In the genomic region with DNA sequence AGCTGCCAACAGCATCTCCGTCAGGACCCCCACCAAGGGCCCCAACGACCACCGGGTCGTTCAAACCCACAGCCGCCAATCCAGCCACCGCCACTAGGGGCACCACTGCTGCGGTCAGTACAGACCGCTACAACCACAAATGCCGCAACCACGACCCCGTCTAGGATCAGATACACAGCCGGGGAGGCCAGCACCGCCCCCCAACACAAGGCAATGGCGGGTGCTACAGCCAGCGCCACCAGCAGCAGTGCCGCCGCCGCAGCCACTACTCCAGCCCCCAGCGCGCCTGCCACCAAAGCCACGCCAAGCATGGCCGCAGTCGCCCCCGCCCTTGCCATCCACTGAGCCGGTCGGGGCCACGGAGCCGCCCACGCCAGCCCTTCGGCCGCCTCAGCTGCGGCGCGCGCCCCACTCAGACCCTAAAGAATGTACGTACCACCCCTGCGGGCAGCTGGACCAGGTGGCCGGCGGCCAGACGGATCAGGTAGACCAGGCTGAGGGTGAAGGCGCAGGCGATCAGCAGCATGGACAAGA, we compare ENCODE assay signal across 8 cellular contexts. TPM values are rescaled to one million over a fixed set of nuclear protein-coding genes. Genes with fewer than 3 reads are reported as not detected.
DNase-seq lines count a peak whose midpoint lies in the region; ATAC-seq and TF ChIP-seq lines count a peak whose summit lies in the region.

No MANE protein-coding gene starts in this region.

- peak overlapping the region; percentile 98 for H3K4me3 ChIP-seq in kidney epithelial cell (ENCODE audit: low read depth, low read length)

- TF ChIP-seq CTCF in kidney epithelial cell (IDR thresholded peaks at IDR 0.05; ENCODE audit: insufficient read depth, low read length, poor library complexity, severe bottlenecking), result peak; percentile 70

- no peaks in the 10 kb centered on the region for H3K27me3 ChIP-seq in kidney epithelial cell (ENCODE audit: control insufficient read depth, insufficient read depth, low read length)

- peak; percentile 29 for ATAC-seq in HG02938 (IDR thresholded peaks at IDR 0.05; ENCODE audit: unreplicated experiment)

- H3K36me3 ChIP-seq in kidney epithelial cell (ENCODE audit: control insufficient read depth, insufficient read depth, low read length), result no peaks in the 10 kb centered on the region

- peak; percentile 68 for DNase-seq in NCI-H2107 treated with DMSO at 0.1 percent for 48 hours (lab: John Stamatoyannopoulos, UW; ENCODE audit: unreplicated experiment)
- DNase-seq in NCI-H2107 (lab: John Stamatoyannopoulos, UW), result no peak
- DNase-seq in NCI-H2029 (lab: John Stamatoyannopoulos, UW), result peak; percentile 24
- peak; percentile 71 for DNase-seq in activated CD4-positive, CD25-positive, alpha-beta regulatory T cell treated with anti-CD3 and anti-CD28 coated beads, Interleukin-2, amount 50 U/mL, for 72 hours
- DNase-seq in cerebellar cortex (ENCODE audit: low spot score), result peak; percentile 70
- no peak for DNase-seq in kidney epithelial cell (ENCODE audit: low read depth)
- DNase-seq in stimulated activated CD4-positive, alpha-beta T cell treated with anti-CD3 and anti-CD28 coated beads, Interleukin-15, amount 100 ng/mL, for 48 hours (ENCODE audit: low read depth in 2 of 2), result peak; percentile 41 to 52

RNA-seq across cellular contexts. Expression of a gene that starts 0.5 kb away (rescaled TPM):
- total RNA-seq in kidney epithelial cell, result 107 and 126 TPM in 2 replicates

RNA-seq across cellular contexts. Expression of a gene that starts 45.1 kb away (rescaled TPM):
- not detected in 2 replicates for total RNA-seq in kidney epithelial cell

Comparison
In these comparisons a context has a peak if more than half of its experiments do, and no peak if none do; other contexts are left out.
1. DNase-seq: peak in NCI-H2107 treated with DMSO at 0.1 percent for 48 hours (single experiment), NCI-H2029 (single experiment), activated CD4-positive, CD25-positive, alpha-beta regulatory T cell treated with anti-CD3 and anti-CD28 coated beads, Interleukin-2, amount 50 U/mL, for 72 hours (single experiment), cerebellar cortex (single experiment) and stimulated activated CD4-positive, alpha-beta T cell treated with anti-CD3 and anti-CD28 coated beads, Interleukin-15, amount 100 ng/mL, for 48 hours (2 of 2); none in NCI-H2107 (single experiment) and kidney epithelial cell (single experiment).